Comparison of ENCODE assay signal across 10 cellular contexts in genomic region chr10:6071181-6072175, GRCh38. TPM values are rescaled to one million over a fixed set of nuclear protein-coding genes. Genes with fewer than 3 reads are reported as not detected.
DNase-seq lines count a peak whose midpoint lies in the region; ATAC-seq, FAIRE-seq and TF ChIP-seq lines count a peak whose summit lies in the region.
"Had no signal": no experiment of that assay in that cellular context is flagged by ENCODE, and none has a peak within 500 bp of the region (broad histone marks: within the 10 kb centered on the region; RNA-seq: fewer than 3 reads in every experiment).

No MANE protein-coding gene starts in this region.

- no peak overlapping the region for H3K56ac ChIP-seq in IMR-90 (ENCODE audit: extremely low read depth, insufficient read depth, low read length)

- no peak overlapping the region for H4K91ac ChIP-seq in IMR-90 (ENCODE audit: insufficient read depth, low read depth, low read length)

- peaks cover 4% of the 10 kb centered on the region for H3K4me1 ChIP-seq in IMR-90 (ENCODE audit: control insufficient read depth, insufficient read depth, low read length)
- no peaks in the 10 kb centered on the region for H3K4me1 ChIP-seq in pancreas

- WGBS in IMR-90 (ENCODE audit: extremely low coverage in 2 of 2, insufficient read length in 1 of 2), 2 experiments, result 79% methylated on average over 3 of the region's 10 CpGs; no CpG with 5 or more reads in 1 of the 2 experiments
- WGBS in pancreas, 2 donors, result 78 to 83% methylated on average over 10 of the region's 10 CpGs

- no peak for ATAC-seq in IMR-90 (ENCODE audit: low read depth)
- no peak for ATAC-seq in activated naive CD8-positive, alpha-beta T cell treated with anti-CD3 and anti-CD28 coated beads, Interleukin-2, amount 50 U/mL, for 24 hours
- ATAC-seq in stimulated activated effector memory CD8-positive, alpha-beta T cell treated with anti-CD3 and anti-CD28 coated beads, Interleukin-12 subunit alpha, Interleukin-12 subunit beta, amount 100 ng/mL, for 72 hours, result no peak
- ATAC-seq in pancreas, result no peak

- H3K4me3 ChIP-seq in IMR-90 (ENCODE audit: insufficient read depth, low read depth, low read length), result no peak overlapping the region
- H3K4me3 ChIP-seq in MG63, result no peak overlapping the region
- H3K4me3 ChIP-seq in pancreas, result no peak overlapping the region

- no peak overlapping the region for H3K23ac ChIP-seq in IMR-90 (ENCODE audit: low read depth, low read length)

- H3K4ac ChIP-seq in IMR-90 (ENCODE audit: low read depth, low read length), result no peak overlapping the region

- peaks cover 90% of the 10 kb centered on the region for H3K4me1 Mint-ChIP-seq in activated naive CD8-positive, alpha-beta T cell treated with anti-CD3 and anti-CD28 coated beads, Interleukin-2, amount 50 U/mL, for 24 hours
- H3K4me1 Mint-ChIP-seq in stimulated activated effector memory CD8-positive, alpha-beta T cell treated with anti-CD3 and anti-CD28 coated beads, Interleukin-12 subunit alpha, Interleukin-12 subunit beta, amount 100 ng/mL, for 72 hours, result peaks cover 84% of the 10 kb centered on the region

- no peak overlapping the region for H4K5ac ChIP-seq in IMR-90 (ENCODE audit: low read depth, low read length)

- peak overlapping the region; percentile 23 for H2AFZ ChIP-seq in IMR-90 (replicated peaks; ENCODE audit: low read length, poor library complexity)

- H3K9me3 Mint-ChIP-seq in activated naive CD8-positive, alpha-beta T cell treated with anti-CD3 and anti-CD28 coated beads, Interleukin-2, amount 50 U/mL, for 24 hours, result no peaks in the 10 kb centered on the region
- no peaks in the 10 kb centered on the region for H3K9me3 Mint-ChIP-seq in stimulated activated effector memory CD8-positive, alpha-beta T cell treated with anti-CD3 and anti-CD28 coated beads, Interleukin-12 subunit alpha, Interleukin-12 subunit beta, amount 100 ng/mL, for 72 hours

- intact Hi-C loops in IMR-90 (cut with micrococcal nuclease), result no loop called here
- intact Hi-C loops in pancreas (cut with DNase I), result loop anchor here in 1 of 3 donors (10.0 kb wide), 1 partner anchor 57 kb away; no protein-coding TSS in a partner anchor

- no TSS peak for BruUV-seq in IMR-90 (replicated peaks; lab: Mats Ljungman, UMichigan)

- H3K79me1 ChIP-seq in IMR-90 (ENCODE audit: low read depth in 1 of 2, low read length in 2 of 2), result no peaks in the 10 kb centered on the region

- H3K36me3 ChIP-seq in IMR-90 (ENCODE audit: control insufficient read depth, insufficient read depth, low read length) (no peaks in the 10 kb centered on the region), MG63 (no peaks in the 10 kb centered on the region), pancreas (no peaks in the 10 kb centered on the region)

- DNase-seq in activated CD8-positive, alpha-beta memory T cell treated with anti-CD3 and anti-CD28 coated beads for 24 hours, result peak; percentile 56
- DNase-seq in activated CD8-positive, alpha-beta memory T cell treated with anti-CD3 and anti-CD28 coated beads, Interleukin-2, amount 50 U/mL, for 4 hours, result no peak
- no peak for DNase-seq in IMR-90
- DNase-seq in activated naive CD8-positive, alpha-beta T cell treated with anti-CD3 and anti-CD28 coated beads, Interleukin-2, amount 50 U/mL, for 24 hours, result no peak
- peak in 1 of 2 donors; percentile 52 for DNase-seq in stimulated activated effector memory CD8-positive, alpha-beta T cell treated with anti-CD3 and anti-CD28 coated beads, Interleukin-12 subunit alpha, Interleukin-12 subunit beta, amount 100 ng/mL, for 72 hours (ENCODE audit: low spot score in 2 of 2)
- DNase-seq in MG63, result no peak
- no peak for DNase-seq in LoVo (ENCODE audit: low spot score)
- DNase-seq in pancreas, result no peak
- DNase-seq: substantia nigra had no signal

- no peak for TF ChIP-seq CTCF in IMR-90 (conservative IDR thresholded peaks at IDR 0.05; ENCODE audit: low read depth, low read length)
- no peak for TF ChIP-seq CTCF in pancreas (IDR thresholded peaks at IDR 0.05)

- TF ChIP-seq POLR2A in IMR-90 (IDR thresholded peaks at IDR 0.05; ENCODE audit: low read depth, low read length), result no peak

- CTCF ChIA-PET in IMR-90 (lab: Yijun Ruan, JAX), result interaction anchor here (0.6 kb wide), 1 partner anchor 101 kb away, joined by 4 read pairs; no protein-coding TSS in a partner anchor

- H2BK5ac ChIP-seq in IMR-90 (ENCODE audit: low read depth, low read length, poor library complexity, severe bottlenecking), result no peak overlapping the region

- POLR2A ChIA-PET in IMR-90 (lab: Charles Lee; ENCODE audit: unreplicated experiment), result no interaction called here

- H2BK20ac ChIP-seq in IMR-90 (ENCODE audit: low read depth, low read length), result no peak overlapping the region

- H3K4me2 ChIP-seq in IMR-90 (ENCODE audit: low read depth, low read length), result no peak overlapping the region

- H2BK120ac ChIP-seq in IMR-90 (ENCODE audit: low read depth, low read length), result no peak overlapping the region

- peak overlapping the region; percentile 81 for H3K4me3 Mint-ChIP-seq in activated naive CD8-positive, alpha-beta T cell treated with anti-CD3 and anti-CD28 coated beads, Interleukin-2, amount 50 U/mL, for 24 hours
- peak overlapping the region; percentile 75 for H3K4me3 Mint-ChIP-seq in stimulated activated effector memory CD8-positive, alpha-beta T cell treated with anti-CD3 and anti-CD28 coated beads, Interleukin-12 subunit alpha, Interleukin-12 subunit beta, amount 100 ng/mL, for 72 hours

- no peak for FAIRE-seq in pancreas (lab: Jason Lieb, UNC)

- peaks cover 5% of the 10 kb centered on the region for H3K36me3 Mint-ChIP-seq in activated naive CD8-positive, alpha-beta T cell treated with anti-CD3 and anti-CD28 coated beads, Interleukin-2, amount 50 U/mL, for 24 hours (ENCODE audit: low read depth)
- peaks cover 18% of the 10 kb centered on the region for H3K36me3 Mint-ChIP-seq in stimulated activated effector memory CD8-positive, alpha-beta T cell treated with anti-CD3 and anti-CD28 coated beads, Interleukin-12 subunit alpha, Interleukin-12 subunit beta, amount 100 ng/mL, for 72 hours

- H2BK15ac ChIP-seq in IMR-90 (ENCODE audit: low read depth, low read length), result no peak overlapping the region

- no peak overlapping the region for H2AK9ac ChIP-seq in IMR-90 (replicated peaks; ENCODE audit: low read depth, low read length, poor library complexity)

- no peak for TF ChIP-seq RAD21 in IMR-90 (IDR thresholded peaks at IDR 0.05; ENCODE audit: low read length)

- dilution Hi-C loops in IMR-90 (cut with HindIII; ENCODE audit: low sequenced_read_pairs, unreplicated experiment), result no loop called here

- in situ Hi-C loops in IMR-90 (cut with MboI; ENCODE audit: low sequenced_read_pairs), result no loop called here

- peak overlapping the region; percentile 99 for H3K27ac Mint-ChIP-seq in activated naive CD8-positive, alpha-beta T cell treated with anti-CD3 and anti-CD28 coated beads, Interleukin-2, amount 50 U/mL, for 24 hours
- H3K27ac Mint-ChIP-seq in stimulated activated effector memory CD8-positive, alpha-beta T cell treated with anti-CD3 and anti-CD28 coated beads, Interleukin-12 subunit alpha, Interleukin-12 subunit beta, amount 100 ng/mL, for 72 hours, result peak overlapping the region; percentile 96

- H3K27me3 Mint-ChIP-seq in activated naive CD8-positive, alpha-beta T cell treated with anti-CD3 and anti-CD28 coated beads, Interleukin-2, amount 50 U/mL, for 24 hours, result peaks cover 10% of the 10 kb centered on the region

- no peak overlapping the region for H3K18ac ChIP-seq in IMR-90 (ENCODE audit: low read depth, low read length)

- no peaks in the 10 kb centered on the region for H4K20me1 ChIP-seq in IMR-90 (ENCODE audit: insufficient read depth, low read length)

- no peak overlapping the region for H3K9ac ChIP-seq in IMR-90 (ENCODE audit: low read depth, low read length)

- peaks cover 2% of the 10 kb centered on the region; the same call in 1 of the 2 replicates for H3K9me3 ChIP-seq in IMR-90 (ENCODE audit: control insufficient read depth, insufficient read depth, low read length)
- H3K9me3 ChIP-seq in MG63, result no peaks in the 10 kb centered on the region
- no peaks in the 10 kb centered on the region for H3K9me3 ChIP-seq in pancreas

- H3K14ac ChIP-seq in IMR-90 (replicated peaks; ENCODE audit: low read depth, low read length), result no peak overlapping the region

- H3K9me1 ChIP-seq in IMR-90 (ENCODE audit: insufficient read depth, low read length), result no peaks in the 10 kb centered on the region

- no peak overlapping the region for H2AK5ac ChIP-seq in IMR-90 (ENCODE audit: low read depth, low read length)

- H3K27me3 ChIP-seq in IMR-90 (ENCODE audit: control insufficient read depth, insufficient read depth, low read length) (peaks cover 30% of the 10 kb centered on the region), MG63 (peaks cover 18% of the 10 kb centered on the region), pancreas (peaks cover 0 to 4% (median 0%) of the 10 kb centered on the region in 4 donors)

- H4K8ac ChIP-seq in IMR-90 (ENCODE audit: low read depth in 2 of 2, low read length in 2 of 2), result no peak overlapping the region

- H3K27ac ChIP-seq in IMR-90 (ENCODE audit: insufficient read depth, low read length) (no peak overlapping the region), pancreas (no peak overlapping the region)
- H3K27ac ChIP-seq: RWPE1 had no signal

TF ChIP-seq in IMR-90, 13 proteins besides CTCF, POLR2A, EP300 and RAD21:
- TF ChIP-seq SMC3 (IDR thresholded peaks at IDR 0.05; ENCODE audit: low read depth, low read length) (no peak), MAZ (IDR thresholded peaks at IDR 0.05; ENCODE audit: borderline replicate concordance, low read depth, low read length) (no peak), BHLHE40 (IDR thresholded peaks at IDR 0.05; ENCODE audit: low read depth, low read length) (no peak), MAFK (IDR thresholded peaks at IDR 0.05; ENCODE audit: low read depth, low read length) (no peak)
TF ChIP-seq in IMR-90: peak in this region for 0.

RNA-seq across cellular contexts. Expression of gene IL2RA, which starts 9.3 kb away (rescaled TPM):
- total RNA-seq in IMR-90 (2012; rRNA removed), result not detected in 2 replicates
- not detected in 2 replicates for polyA plus RNA-seq in IMR-90 (2012; rRNA removed)
- polyA plus RNA-seq in IMR-90 (2012; cell fraction: cytosol; rRNA removed), result not detected in 2 replicates
- polyA plus RNA-seq in IMR-90 (2012; cell fraction: nucleus; rRNA removed; ENCODE audit: low replicate concordance), result not detected in 2 replicates
- not detected in 2 replicates for total RNA-seq in MG63 (2014; rRNA removed; shearing (Covaris generic); ENCODE audit: low replicate concordance)
- 1 to 10 TPM in 1 of 6 donors, under 1 TPM in 4, not detected in 1; 0.12 to 1.1 (median 0.31) TPM for total RNA-seq in pancreas
- polyA plus RNA-seq in pancreas, result under 1 TPM in 1 of 2 donors, not detected in 1; 0.11 TPM

RNA-seq across cellular contexts. Expression of gene RBM17, which starts 17.4 kb away (rescaled TPM):
- 24.6 and 35.6 TPM in 2 replicates for total RNA-seq in IMR-90 (2012; rRNA removed)
- polyA plus RNA-seq in IMR-90 (2012; rRNA removed), result 42.9 and 56.7 TPM in 2 replicates
- polyA plus RNA-seq in IMR-90 (2012; cell fraction: cytosol; rRNA removed), result 9.1 and 9.6 TPM in 2 replicates
- polyA plus RNA-seq in IMR-90 (2012; cell fraction: nucleus; rRNA removed; ENCODE audit: low replicate concordance), result 38.8 and 95.6 TPM in 2 replicates
- 27.2 and 99.9 TPM in 2 replicates for total RNA-seq in MG63 (2014; rRNA removed; shearing (Covaris generic); ENCODE audit: low replicate concordance)
- 10 to 100 TPM; 31.0 to 52.7 (median 38.9) TPM for total RNA-seq in pancreas
- polyA plus RNA-seq in pancreas, result 100 to 1,000 TPM in 1 of 2 donors, 10 to 100 TPM in 1; 83.7 to 101 TPM
